Comparison of ENCODE assay signal across 18 cellular contexts in the genomic region with DNA sequence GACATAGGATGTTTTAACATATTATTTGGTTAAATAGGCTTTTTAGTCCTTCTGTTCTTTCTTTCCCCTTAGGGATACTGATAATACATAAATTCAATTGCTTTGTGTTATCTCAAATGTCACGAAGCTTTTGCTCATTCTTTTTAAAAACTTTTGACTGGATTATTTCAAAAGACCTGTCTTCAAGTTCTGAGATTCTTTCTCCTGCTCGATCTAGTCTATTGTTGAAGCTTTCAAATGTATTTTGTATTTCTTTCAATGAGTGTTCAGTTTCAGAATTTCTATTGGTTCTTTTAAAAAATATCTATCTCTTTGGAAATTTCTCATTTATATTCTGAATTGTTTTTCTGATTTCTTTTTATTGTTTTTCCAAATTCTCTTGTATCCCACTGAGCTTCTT. TPM values are rescaled to one million over a fixed set of nuclear protein-coding genes. Genes with fewer than 3 reads are reported as not detected.
DNase-seq lines count a peak whose midpoint lies in the region; ATAC-seq, FAIRE-seq and TF ChIP-seq lines count a peak whose summit lies in the region.
"Had no signal": no experiment of that assay in that cellular context is flagged by ENCODE, and none has a peak within 500 bp of the region (broad histone marks: within the 10 kb centered on the region; RNA-seq: fewer than 3 reads in every experiment).

No MANE protein-coding gene starts in this region.

- DNase-seq in SK-N-SH (no peak), small intestine (no peak), D721Med (ENCODE audit: insufficient read length, low spot score) (no peak), esophagus muscularis mucosa (ENCODE audit: extremely low spot score) (no peak)
- DNase-seq: Calu3; CD4-positive, alpha-beta memory T cell; DMS 273 treated with DMSO at 0.1 percent for 48 hours; DMS53; DND-41; EL; H9 had no signal

- no peak for TF ChIP-seq RAD21 in SK-N-SH (IDR thresholded peaks at IDR 0.05; ENCODE audit: low read length)

- no peak overlapping the region for H2AFZ ChIP-seq in SK-N-SH (ENCODE audit: low read depth)

- H3K4me1 ChIP-seq in SK-N-SH (ENCODE audit: control insufficient read depth in 1 of 2, insufficient read depth in 2 of 2, low read depth in 1 of 2, low read length in 1 of 2) (peaks cover 0 to 4% of the 10 kb centered on the region in 2 experiments; a peak in 1 of 4 replicates), HEK293 (ENCODE audit: control insufficient read depth, insufficient read depth, low read length) (no peaks in the 10 kb centered on the region), small intestine (ENCODE audit: control insufficient read depth in 2 of 2, insufficient read depth in 1 of 2, low read depth in 1 of 2, low read length in 1 of 2) (no peaks in the 10 kb centered on the region), esophagus muscularis mucosa (no peaks in the 10 kb centered on the region)
- H3K4me1 ChIP-seq: BLaER1 had no signal

- H3K9me2 ChIP-seq in SK-N-SH, result no peaks in the 10 kb centered on the region

- H3K9me3 ChIP-seq in SK-N-SH, result 0 out of 2 replicates have a peak, but pooled peaks cover 4% of the 10 kb centered on the region
- H3K9me3 ChIP-seq in HEK293 (ENCODE audit: control insufficient read depth, insufficient read depth, low read depth, low read length), result no peaks in the 10 kb centered on the region
- H3K9me3 ChIP-seq in small intestine (ENCODE audit: control insufficient read depth, low read depth), result peaks cover 2% of the 10 kb centered on the region
- peaks cover 0 to 12% (median 4%) of the 10 kb centered on the region in 4 donors for H3K9me3 ChIP-seq in esophagus muscularis mucosa

- WGBS in SK-N-SH (ENCODE audit: low lambda C conversion rate), result 36% methylated on average over 2 of the region's 2 CpGs
- 49 to 73% (median 70%) methylated on average over 2 of the region's 2 CpGs for WGBS in small intestine, 3 donors
- 47% methylated on average over 2 of the region's 2 CpGs for WGBS in esophagus muscularis mucosa

- H3K27me3 ChIP-seq in SK-N-SH (ENCODE audit: insufficient read depth) (no peaks in the 10 kb centered on the region), small intestine (ENCODE audit: control insufficient read depth in 2 of 2, insufficient read depth in 2 of 2, low read length in 2 of 2) (no peaks in the 10 kb centered on the region), esophagus muscularis mucosa (no peaks in the 10 kb centered on the region)
- H3K27me3 ChIP-seq: BLaER1 had no signal

- H3K27ac ChIP-seq in SK-N-SH (ENCODE audit: low read depth in 2 of 2, low read length in 1 of 2) (no peak overlapping the region), HEK293 (ENCODE audit: extremely low read depth, low read depth, low read length) (no peak overlapping the region), small intestine (ENCODE audit: low read depth in 1 of 2, low read length in 1 of 2) (no peak overlapping the region), esophagus muscularis mucosa (replicated peaks in 1 of 4) (no peak overlapping the region)
- H3K27ac ChIP-seq: 22Rv1, BLaER1 had no signal

- H3K79me2 ChIP-seq in SK-N-SH (ENCODE audit: insufficient read depth), result no peaks in the 10 kb centered on the region

- CTCF ChIA-PET in SK-N-SH (lab: Yijun Ruan, JAX), result no interaction called here
- CTCF ChIA-PET in HEK293 (lab: Yijun Ruan, JAX), result no interaction called here

- TF ChIP-seq CTCF in SK-N-SH (IDR thresholded peaks at IDR 0.05) (no peak), HEK293 (tag by site-specific recombination; IDR thresholded peaks at IDR 0.05) (no peak), D721Med (IDR thresholded peaks at IDR 0.05; ENCODE audit: insufficient read depth, missing control alignments) (no peak), esophagus muscularis mucosa (IDR thresholded peaks at IDR 0.05) (no peak)

- no peak overlapping the region for H3K9ac ChIP-seq in SK-N-SH
- H3K9ac ChIP-seq: BLaER1 had no signal

- FAIRE-seq in colon (lab: Jason Lieb, UNC), result peak; percentile 77
- FAIRE-seq in small intestine (lab: Jason Lieb, UNC), result peak; percentile 88
- no peak for FAIRE-seq in D721Med (lab: Jason Lieb, UNC)
- FAIRE-seq: GM12878, H1 had no signal

- H3K4me2 ChIP-seq in SK-N-SH, result no peak overlapping the region
- H3K4me2 ChIP-seq: BLaER1 had no signal

- no peak for TF ChIP-seq POLR2A in esophagus muscularis mucosa (IDR thresholded peaks at IDR 0.05; ENCODE audit: low read depth)

- intact Hi-C loops in esophagus muscularis mucosa (cut with DNase I), result no loop called here

- H3K36me3 ChIP-seq in SK-N-SH (replicated peaks in 1 of 2; ENCODE audit: control insufficient read depth in 1 of 2, insufficient read depth in 2 of 2, low read length in 1 of 2) (peaks cover 0 to 4% of the 10 kb centered on the region in 2 experiments), HEK293 (ENCODE audit: control insufficient read depth in 2 of 2, insufficient read depth in 1 of 2, low read length in 2 of 2) (no peaks in the 10 kb centered on the region), small intestine (ENCODE audit: control insufficient read depth in 2 of 2, insufficient read depth in 2 of 2, low read length in 2 of 2) (no peaks in the 10 kb centered on the region), esophagus muscularis mucosa (no peaks in the 10 kb centered on the region)
- H3K36me3 ChIP-seq: BLaER1 had no signal

- no peaks in the 10 kb centered on the region for H4K20me1 ChIP-seq in SK-N-SH (ENCODE audit: insufficient read depth)
- H4K20me1 ChIP-seq: BLaER1 had no signal

- no peaks in the 10 kb centered on the region for H3F3A ChIP-seq in SK-N-SH (replicated peaks; ENCODE audit: insufficient read depth)

- TF ChIP-seq EP300 in SK-N-SH (IDR thresholded peaks at IDR 0.05; ENCODE audit: borderline replicate concordance in 1 of 2, low read depth in 1 of 2, low read length in 1 of 2) (no peak), esophagus muscularis mucosa (IDR thresholded peaks at IDR 0.05) (no peak)

- no peak for ATAC-seq in SK-N-SH treated with all-trans-retinoic acid at 6 μM for 48 hours
- ATAC-seq: GM12878 had no signal

- no peak overlapping the region for H3K4me3 ChIP-seq in SK-N-SH (ENCODE audit: low read depth in 2 of 2, low read length in 1 of 2)
- H3K4me3 ChIP-seq in HEK293 (ENCODE audit: low read depth, low read length), result no peak overlapping the region
- no peak overlapping the region for H3K4me3 ChIP-seq in small intestine (ENCODE audit: low read depth in 1 of 2, low read length in 2 of 2)
- no peak overlapping the region for H3K4me3 ChIP-seq in esophagus muscularis mucosa
- H3K4me3 ChIP-seq: BLaER1, GM12878 had no signal

- POLR2A ChIA-PET in SK-N-SH (lab: Yijun Ruan, JAX), result no interaction called here
- POLR2A ChIA-PET in HEK293 (lab: Yijun Ruan, JAX), result no interaction called here

TF ChIP-seq in SK-N-SH treated with all-trans-retinoic acid at 6 μM for 48 hours, 23 proteins besides CTCF, POLR2A, EP300 and RAD21:
- peak; percentile 73 for TF ChIP-seq ZFP30 (CRISPR knock-in tag; IDR thresholded peaks at IDR 0.05)
- no peak for TF ChIP-seq ZNF565 (CRISPR knock-in tag; conservative IDR thresholded peaks at IDR 0.05; ENCODE audit: low read depth)

TF ChIP-seq in SK-N-SH, 30 proteins besides CTCF, POLR2A, EP300 and RAD21:
- TF ChIP-seq MEF2A (IDR thresholded peaks at IDR 0.05; ENCODE audit: borderline replicate concordance, low read depth) (no peak), YY1 (IDR thresholded peaks at IDR 0.05; ENCODE audit: low read depth) (no peak), GATA2 (CRISPR knock-in tag; IDR thresholded peaks at IDR 0.05) (no peak), GABPA (IDR thresholded peaks at IDR 0.05; ENCODE audit: low read depth) (no peak), RFX5 (IDR thresholded peaks at IDR 0.05; ENCODE audit: low read length) (no peak)
- TF ChIP-seq, protein P1, sequence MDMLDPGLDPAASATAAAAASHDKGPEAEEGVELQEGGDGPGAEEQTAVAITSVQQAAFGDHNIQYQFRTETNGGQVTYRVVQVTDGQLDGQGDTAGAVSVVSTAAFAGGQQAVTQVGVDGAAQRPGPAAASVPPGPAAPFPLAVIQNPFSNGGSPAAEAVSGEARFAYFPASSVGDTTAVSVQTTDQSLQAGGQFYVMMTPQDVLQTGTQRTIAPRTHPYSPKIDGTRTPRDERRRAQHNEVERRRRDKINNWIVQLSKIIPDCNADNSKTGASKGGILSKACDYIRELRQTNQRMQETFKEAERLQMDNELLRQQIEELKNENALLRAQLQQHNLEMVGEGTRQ (IDR thresholded peaks at IDR 0.05; ENCODE audit: borderline replicate concordance, low read depth, low read length), result no peak

TF ChIP-seq in HEK293, 187 proteins besides CTCF, POLR2A, EP300 and RAD21:
- TF ChIP-seq SETDB1 (IDR thresholded peaks at IDR 0.05; ENCODE audit: insufficient read length, low read length) (peak; percentile 20), ZNF112 (tag by site-specific recombination; IDR thresholded peaks at IDR 0.05) (no peak)

RNA-seq across cellular contexts. Expression of gene IL20RB, which starts 16.9 kb away (rescaled TPM):
- polyA plus RNA-seq in SK-N-SH (2012; rRNA removed) (0.58 and 0.78 TPM in 2 replicates), small intestine (under 1 TPM; 0.67 to 0.81 (median 0.78) TPM)
- 0.33 and 0.43 TPM in 2 replicates for polyA plus RNA-seq in SK-N-SH (2012; cell fraction: cytosol; rRNA removed)
- 1.8 and 2.7 TPM in 2 replicates for polyA plus RNA-seq in SK-N-SH (2012; cell fraction: nucleus; rRNA removed)
- 1 to 10 TPM in 2 of 4 donors, under 1 TPM in 2; 0.75 to 1.4 (median 1.1) TPM for total RNA-seq in esophagus muscularis mucosa
